16 cellular contexts compared by ENCODE assay signal in genomic region chr2:217944366-217944765, GRCh38. TPM values are rescaled to one million over a fixed set of nuclear protein-coding genes. Genes with fewer than 3 reads are reported as not detected.
DNase-seq lines count a peak whose midpoint lies in the region; ATAC-seq and TF ChIP-seq lines count a peak whose summit lies in the region.
"Had no signal": no experiment of that assay in that cellular context is flagged by ENCODE, and none has a peak within 500 bp of the region (broad histone marks: within the 10 kb centered on the region; RNA-seq: fewer than 3 reads in every experiment).

No MANE protein-coding gene starts in this region.

- TF ChIP-seq POLR2A in transverse colon (IDR thresholded peaks at IDR 0.05), result no peak

- no peak overlapping the region for H2AK5ac ChIP-seq in neuronal stem cell (ENCODE audit: low read depth, low read length)

- intact Hi-C loops in transverse colon (cut with DNase I; ENCODE audit: low total_unique reads), result loop anchor here (5.0 kb wide), 1 partner anchor 43 kb away; no protein-coding TSS in a partner anchor

- H4K91ac ChIP-seq in neuronal stem cell (ENCODE audit: low read depth, low read length, poor library complexity), result no peak overlapping the region

- H2AFZ ChIP-seq in SK-N-SH (ENCODE audit: low read depth) (no peak overlapping the region), neuronal stem cell (ENCODE audit: low read length) (peak overlapping the region; percentile 88)

- H3K9ac ChIP-seq in SK-N-SH (no peak overlapping the region; the same call in 1 of the 2 replicates), neuronal stem cell (ENCODE audit: low read depth, low read length, poor library complexity) (no peak overlapping the region)

- POLR2A ChIA-PET in SK-N-SH (lab: Yijun Ruan, JAX), result interaction anchor here (0.8 to 3.0 kb wide), 4 partner anchors 10 to 57 kb away, joined by 3 to 23 read pairs (median 5); no protein-coding TSS in a partner anchor

- DNase-seq in SK-N-SH, result no peak
- DNase-seq in epithelial cell of proximal tubule (ENCODE audit: low read depth), result no peak
- DNase-seq in neuronal stem cell (ENCODE audit: low spot score), result no peak
- DNase-seq in transverse colon, result no peak
- no peak for DNase-seq in activated T-cell treated with anti-CD3 and anti-CD28 coated beads, Interleukin-2, amount 50 U/mL, for 4 hours
- no peak for DNase-seq in retina
- DNase-seq: activated CD8-positive, alpha-beta memory T cell treated with anti-CD3 and anti-CD28 coated beads for 24 hours; activated naive CD4-positive, alpha-beta T cell treated with Interleukin-2 at 50 U/mL for 16 hours; NCI-H1105; NCI-H446 treated with DMSO at 0.1 percent for 48 hours; stimulated activated CD4-positive, alpha-beta T cell treated with anti-CD3 and anti-CD28 coated beads, Interleukin-4, amount 100 ng/mL, for 4 hours; stimulated activated naive CD4-positive, alpha-beta T cell had no signal

- H3K23ac ChIP-seq in neuronal stem cell (ENCODE audit: low read depth, low read length, poor library complexity), result no peak overlapping the region

- H3K4me1 Mint-ChIP-seq in activated T-cell treated with anti-CD3 and anti-CD28 coated beads, Interleukin-2, amount 50 U/mL, for 4 hours (ENCODE audit: low read depth), result no peaks in the 10 kb centered on the region

- TF ChIP-seq EP300 in SK-N-SH (IDR thresholded peaks at IDR 0.05; ENCODE audit: borderline replicate concordance in 1 of 2, low read depth in 1 of 2, low read length in 1 of 2), result 0 out of 4 replicates have a peak, but pooled peaks of 1 of the 2 experiments have one; percentile 13
- no peak for TF ChIP-seq EP300 in transverse colon (IDR thresholded peaks at IDR 0.05; ENCODE audit: low read depth)

- H3K9me3 ChIP-seq in SK-N-SH (no peaks in the 10 kb centered on the region), neuronal stem cell (replicated peaks in 1 of 2; ENCODE audit: control insufficient read depth in 2 of 2, insufficient read depth in 1 of 2, low read depth in 1 of 2, low read length in 2 of 2) (no peaks in the 10 kb centered on the region), transverse colon (no peaks in the 10 kb centered on the region)

- H3F3A ChIP-seq in SK-N-SH (replicated peaks; ENCODE audit: insufficient read depth), result peaks cover 11% of the 10 kb centered on the region

- CTCF ChIA-PET in SK-N-SH (lab: Yijun Ruan, JAX), result interaction anchor here (0.6 to 9.7 kb wide), 17 partner anchors 9 to 226 kb away, joined by 3 to 68 read pairs (median 4); no protein-coding TSS in a partner anchor

- H3K27me3 ChIP-seq in SK-N-SH (ENCODE audit: insufficient read depth) (no peaks in the 10 kb centered on the region), neuronal stem cell (ENCODE audit: control insufficient read depth in 3 of 3, insufficient read depth in 3 of 3, low read depth in 1 of 3, low read length in 3 of 3) (peaks cover 0 to 5% (median 0%) of the 10 kb centered on the region in 3 experiments), transverse colon (no peaks in the 10 kb centered on the region)

- no peak for TF ChIP-seq RAD21 in SK-N-SH (IDR thresholded peaks at IDR 0.05; ENCODE audit: low read length)

- in situ Hi-C loops in transverse colon (cut with MboI; ENCODE audit: low pct_ligation_motif_present in 1 of 4, low pct_unique_long_range_greater_than_20kb in 1 of 4, low sequenced_read_pairs in 3 of 4), result no loop called here

- no peak overlapping the region for H3K18ac ChIP-seq in neuronal stem cell (ENCODE audit: low read length)

- no peak overlapping the region for H3K4me3 Mint-ChIP-seq in activated T-cell treated with anti-CD3 and anti-CD28 coated beads, Interleukin-2, amount 50 U/mL, for 4 hours
- H3K4me3 Mint-ChIP-seq: central memory CD8-positive, alpha-beta T cell had no signal

- WGBS in SK-N-SH (ENCODE audit: low lambda C conversion rate), result 63% methylated on average over 3 of the region's 3 CpGs
- no CpG with 5 or more reads among the region's 3 CpGs for WGBS in neuronal stem cell (ENCODE audit: extremely low coverage in 2 of 2, insufficient read length in 2 of 2, insufficient replicate concordance in 1 of 2), 2 donors
- WGBS in transverse colon (ENCODE audit: low coverage in 1 of 2), 2 donors, result 39 to 45% methylated on average over 3 of the region's 3 CpGs

- peak overlapping the region; percentile 38 to 70; a peak in 2 of 4 replicates for H3K4me3 ChIP-seq in SK-N-SH (ENCODE audit: low read depth in 2 of 2, low read length in 1 of 2)
- H3K4me3 ChIP-seq in epithelial cell of proximal tubule (ENCODE audit: low read depth, low read length), result peak overlapping the region; percentile 99
- no peak overlapping the region for H3K4me3 ChIP-seq in neuronal stem cell (ENCODE audit: low read length in 2 of 2)
- peak overlapping the region in 3 of 4 donors; percentile 38 to 46 (median 38) for H3K4me3 ChIP-seq in transverse colon

- no peaks in the 10 kb centered on the region for H3K9me2 ChIP-seq in SK-N-SH

- H3K79me2 ChIP-seq in SK-N-SH (ENCODE audit: insufficient read depth), result peaks cover 89% of the 10 kb centered on the region

- no peak overlapping the region for H2BK120ac ChIP-seq in neuronal stem cell (ENCODE audit: low read depth, low read length)

- H2BK15ac ChIP-seq in neuronal stem cell (ENCODE audit: low read length), result no peak overlapping the region

- peaks cover 13% of the 10 kb centered on the region for H3K27me3 Mint-ChIP-seq in activated T-cell treated with anti-CD3 and anti-CD28 coated beads, Interleukin-2, amount 50 U/mL, for 4 hours (ENCODE audit: low read depth)

- H2BK12ac ChIP-seq in neuronal stem cell (ENCODE audit: low read length), result no peak overlapping the region

- H3K4ac ChIP-seq in neuronal stem cell (ENCODE audit: low read length), result no peak overlapping the region

- H3K14ac ChIP-seq in neuronal stem cell (ENCODE audit: low read length), result no peak overlapping the region

- H3K4me1 ChIP-seq in SK-N-SH (ENCODE audit: control insufficient read depth in 1 of 2, insufficient read depth in 2 of 2, low read depth in 1 of 2, low read length in 1 of 2), result peaks cover 6 to 97% of the 10 kb centered on the region in 2 experiments
- peaks cover 15 to 17% of the 10 kb centered on the region in 2 donors for H3K4me1 ChIP-seq in neuronal stem cell (ENCODE audit: control insufficient read depth in 2 of 2, insufficient read depth in 1 of 2, low read depth in 1 of 2, low read length in 2 of 2)
- peaks cover 4 to 32% (median 18%) of the 10 kb centered on the region in 4 donors for H3K4me1 ChIP-seq in transverse colon

- H3K36me3 Mint-ChIP-seq in activated T-cell treated with anti-CD3 and anti-CD28 coated beads, Interleukin-2, amount 50 U/mL, for 4 hours (ENCODE audit: insufficient read depth), result no peaks in the 10 kb centered on the region

- no peak overlapping the region for H2BK5ac ChIP-seq in neuronal stem cell (ENCODE audit: low read length)

- H4K20me1 ChIP-seq in SK-N-SH (ENCODE audit: insufficient read depth), result peaks cover 90% of the 10 kb centered on the region

- H3K36me3 ChIP-seq in SK-N-SH (replicated peaks in 1 of 2; ENCODE audit: control insufficient read depth in 1 of 2, insufficient read depth in 2 of 2, low read length in 1 of 2), result no peaks in the 10 kb centered on the region
- H3K36me3 ChIP-seq in neuronal stem cell (replicated peaks in 1 of 2; ENCODE audit: control insufficient read depth in 2 of 2, insufficient read depth in 2 of 2, low read length in 2 of 2), result no peaks in the 10 kb centered on the region
- H3K36me3 ChIP-seq in transverse colon, result no peaks in the 10 kb centered on the region

- H3K27ac ChIP-seq in SK-N-SH (ENCODE audit: low read depth in 2 of 2, low read length in 1 of 2) (peak overlapping the region; percentile 11 to 86), neuronal stem cell (replicated peaks; ENCODE audit: low read length) (no peak overlapping the region), transverse colon (peak overlapping the region; percentile 85 to 95 (median 89))
- H3K27ac ChIP-seq: epithelial cell of prostate had no signal

- no peaks in the 10 kb centered on the region for H3K79me1 ChIP-seq in neuronal stem cell (ENCODE audit: low read depth, low read length)

- TF ChIP-seq CTCF in SK-N-SH (IDR thresholded peaks at IDR 0.05) (no peak), epithelial cell of proximal tubule (conservative IDR thresholded peaks at IDR 0.05; ENCODE audit: low read depth, low read length) (no peak), transverse colon (IDR thresholded peaks at IDR 0.05) (no peak)

- no peak overlapping the region for H4K8ac ChIP-seq in neuronal stem cell (ENCODE audit: low read depth, low read length)

- peak overlapping the region; percentile 99 for H3K4me2 ChIP-seq in SK-N-SH
- no peak overlapping the region for H3K4me2 ChIP-seq in neuronal stem cell (ENCODE audit: insufficient read depth, low read length, poor library complexity, severe bottlenecking)

- no peaks in the 10 kb centered on the region for H3K9me3 Mint-ChIP-seq in activated T-cell treated with anti-CD3 and anti-CD28 coated beads, Interleukin-2, amount 50 U/mL, for 4 hours
- H3K9me3 Mint-ChIP-seq: central memory CD8-positive, alpha-beta T cell had no signal

- ATAC-seq in SK-N-SH treated with all-trans-retinoic acid at 6 μM for 48 hours (no peak), HG02610 (IDR thresholded peaks at IDR 0.05; ENCODE audit: unreplicated experiment) (no peak)
- ATAC-seq in activated T-cell treated with anti-CD3 and anti-CD28 coated beads, Interleukin-2, amount 50 U/mL, for 4 hours, result no peak

TF ChIP-seq in SK-N-SH, 30 proteins besides CTCF, POLR2A, EP300 and RAD21 (continues in another document):
- no peak for TF ChIP-seq SMC3 (IDR thresholded peaks at IDR 0.05; ENCODE audit: low read depth, low read length)

TF ChIP-seq in SK-N-SH treated with all-trans-retinoic acid at 6 μM for 48 hours, 23 proteins besides CTCF, POLR2A, EP300 and RAD21 (continues in another document):
- TF ChIP-seq CSRNP3 (CRISPR knock-in tag; IDR thresholded peaks at IDR 0.05) (no peak), ISL1 (CRISPR knock-in tag; IDR thresholded peaks at IDR 0.05) (no peak)

RNA-seq across cellular contexts. Expression of gene TNS1, which starts 58.4 kb away (rescaled TPM):
- polyA plus RNA-seq in SK-N-SH (2012; rRNA removed), result 10.5 and 12.1 TPM in 2 replicates
- 7.1 and 10.2 TPM in 2 replicates for polyA plus RNA-seq in SK-N-SH (2012; cell fraction: cytosol; rRNA removed)
- 34.1 and 40.8 TPM in 2 replicates for polyA plus RNA-seq in SK-N-SH (2012; cell fraction: nucleus; rRNA removed)
- total RNA-seq in epithelial cell of proximal tubule (4.3 and 25.1 TPM in 2 replicates), transverse colon (100 to 1,000 TPM; 101 to 487 (median 231) TPM)
- polyA plus RNA-seq in neuronal stem cell (2013, experiment 1 of 2), result 1.1 TPM
- 1.3 TPM for polyA plus RNA-seq in neuronal stem cell (2013, experiment 2 of 2)
- 1 to 10 TPM in 1 of 3 donors, under 1 TPM in 2; 0.50 to 1.2 (median 0.54) TPM for total RNA-seq in activated T-cell treated with anti-CD3 and anti-CD28 coated beads, Interleukin-2, amount 50 U/mL, for 4 hours

Comparison
In these comparisons a context has a peak if more than half of its experiments do, and no peak if none do; other contexts are left out.
1. H3K4me3 ChIP-seq: peak in SK-N-SH (2 of 2), epithelial cell of proximal tubule (single experiment) and transverse colon (3 of 4); none in neuronal stem cell (0 of 2).